Comparison of ENCODE assay signal across 24 cellular contexts in genomic region chr5:63211413-63212132, GRCh38.
"Had no signal": no experiment of that assay in that cellular context is flagged by ENCODE, and none has a peak within 500 bp of the region (broad histone marks: within the 10 kb centered on the region; RNA-seq: fewer than 3 reads in every experiment).

No MANE protein-coding gene starts in this region.

- H3K27ac Mint-ChIP-seq: activated naive CD4-positive, alpha-beta T cell treated with anti-CD3 and anti-CD28 coated beads, Interleukin-2, amount 50 U/mL, for 24 hours; stimulated activated memory B cell treated with anti-CD40 and anti-IgM and Interleukin-4, amounts not matched to agents 10 μg/mL and 1 μg/mL and 100 μg/mL, for 72 hours had no signal

- H3K36me3 ChIP-seq: gastrocnemius medialis, heart left ventricle had no signal

- H3K9me3 ChIP-seq: gastrocnemius medialis, heart left ventricle, psoas muscle had no signal

- H3K27me3 ChIP-seq: gastrocnemius medialis, heart left ventricle had no signal

- H3K4me1 ChIP-seq: gastrocnemius medialis, heart left ventricle, psoas muscle had no signal

- ATAC-seq: esophagus mucosa; gastrocnemius medialis; heart left ventricle; left colon; psoas muscle; sciatic nerve; stimulated activated memory B cell treated with anti-CD40 and anti-IgM and Interleukin-4, amounts not matched to agents 10 μg/mL and 1 μg/mL and 100 μg/mL, for 72 hours had no signal

- H3K4me1 Mint-ChIP-seq: activated naive CD4-positive, alpha-beta T cell treated with anti-CD3 and anti-CD28 coated beads, Interleukin-2, amount 50 U/mL, for 24 hours; nephron; stimulated activated memory B cell treated with anti-CD40 and anti-IgM and Interleukin-4, amounts not matched to agents 10 μg/mL and 1 μg/mL and 100 μg/mL, for 72 hours had no signal

- H3K36me3 Mint-ChIP-seq: activated naive CD4-positive, alpha-beta T cell treated with anti-CD3 and anti-CD28 coated beads, Interleukin-2, amount 50 U/mL, for 24 hours; stimulated activated memory B cell treated with anti-CD40 and anti-IgM and Interleukin-4, amounts not matched to agents 10 μg/mL and 1 μg/mL and 100 μg/mL, for 72 hours had no signal

- H3K27ac ChIP-seq: gastrocnemius medialis, heart left ventricle, psoas muscle had no signal

- H3K9me3 Mint-ChIP-seq: activated naive CD4-positive, alpha-beta T cell treated with anti-CD3 and anti-CD28 coated beads, Interleukin-2, amount 50 U/mL, for 24 hours; nephron had no signal

- H3K27me3 Mint-ChIP-seq: activated naive CD4-positive, alpha-beta T cell treated with anti-CD3 and anti-CD28 coated beads, Interleukin-2, amount 50 U/mL, for 24 hours; stimulated activated memory B cell treated with anti-CD40 and anti-IgM and Interleukin-4, amounts not matched to agents 10 μg/mL and 1 μg/mL and 100 μg/mL, for 72 hours had no signal

- H3K4me3 ChIP-seq: gastrocnemius medialis, heart left ventricle, lung, psoas muscle, smooth muscle cell had no signal

- FAIRE-seq: astrocyte, islet of Langerhans had no signal

- H3K4me3 Mint-ChIP-seq: activated naive CD4-positive, alpha-beta T cell treated with anti-CD3 and anti-CD28 coated beads, Interleukin-2, amount 50 U/mL, for 24 hours; nephron; stimulated activated memory B cell treated with anti-CD40 and anti-IgM and Interleukin-4, amounts not matched to agents 10 μg/mL and 1 μg/mL and 100 μg/mL, for 72 hours had no signal

- DNase-seq: activated CD4-positive, alpha-beta T cell treated with anti-CD3 and anti-CD28 coated beads, Interleukin-2, amount 50 U/mL, for 1 hour; activated CD8-positive, alpha-beta memory T cell treated with anti-CD3 and anti-CD28 coated beads for 24 hours; activated CD8-positive, alpha-beta memory T cell treated with anti-CD3 and anti-CD28 coated beads, Interleukin-2, amount 50 U/mL, for 48 hours; activated effector memory CD4-positive, alpha-beta T cell treated with anti-CD3 and anti-CD28 coated beads, Interleukin-2, amount 50 U/mL, for 16 hours; activated T-cell treated with anti-CD3 and anti-CD28 coated beads, Interleukin-2, amount 50 U/mL, for 48 hours; cerebellar nuclear complex; effector CD4-positive, alpha-beta T cell; gastrocnemius medialis; heart left ventricle; left colon; midbrain; psoas muscle; stimulated activated CD4-positive, alpha-beta T cell treated with anti-CD3 and anti-CD28 coated beads, Interleukin-4, amount 100 ng/mL, for 1 hour; T-helper 1 cell; T-helper 9 cell had no signal

- H3K4me2 ChIP-seq: smooth muscle cell had no signal
